32 cellular contexts compared by ENCODE assay signal in the genomic region with DNA sequence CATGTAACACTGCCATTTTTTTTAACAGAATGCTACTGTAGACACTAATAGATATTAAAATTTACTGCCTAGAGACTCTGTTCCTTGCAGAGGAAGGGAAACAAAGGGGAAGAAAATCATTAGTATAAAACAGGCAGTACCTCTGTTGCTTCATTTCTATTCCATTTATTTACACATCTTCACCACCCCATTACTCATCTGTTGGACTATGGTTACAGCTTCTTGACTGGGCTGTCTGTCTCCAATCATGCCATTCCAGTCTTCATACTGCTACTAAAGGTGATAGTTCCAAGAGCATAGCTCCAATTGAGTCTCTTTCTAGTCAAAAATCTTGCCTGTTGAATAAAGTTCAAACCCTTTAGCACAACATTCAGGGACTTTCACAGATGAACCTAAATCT. TPM values are rescaled to one million over a fixed set of nuclear protein-coding genes. Genes with fewer than 3 reads are reported as not detected.
"Had no signal": no experiment of that assay in that cellular context is flagged by ENCODE, and none has a peak within 500 bp of the region (broad histone marks: within the 10 kb centered on the region; RNA-seq: fewer than 3 reads in every experiment).

No MANE protein-coding gene starts in this region.

- H3K9me3 ChIP-seq: ascending aorta, left lung, sigmoid colon, thyroid gland had no signal

- H3K4me1 Mint-ChIP-seq: naive B cell had no signal

- H3K4me1 ChIP-seq: ascending aorta, left lung, sigmoid colon, thyroid gland had no signal

- ATAC-seq: activated naive CD4-positive, alpha-beta T cell treated with anti-CD3 and anti-CD28 coated beads, Interleukin-2, amount 50 U/mL, for 72 hours; activated T-helper 17 cell treated with anti-CD3 and anti-CD28 coated beads, Interleukin-2, amount 50 U/mL, for 72 hours; left lung; WTC11 had no signal

- H3K4me3 ChIP-seq: ascending aorta, coronary artery, left lung, lung, sigmoid colon, thyroid gland had no signal

- H3K9me3 Mint-ChIP-seq: activated naive CD4-positive, alpha-beta T cell treated with anti-CD3 and anti-CD28 coated beads, Interleukin-2, amount 50 U/mL, for 72 hours; activated T-cell treated with anti-CD3 and anti-CD28 coated beads, Interleukin-2, amount 50 U/mL, for 24 hours; activated T-helper 17 cell treated with anti-CD3 and anti-CD28 coated beads, Interleukin-2, amount 50 U/mL, for 72 hours; immature natural killer cell; naive B cell; neural crest cell; WTC11 had no signal

- H3K27ac Mint-ChIP-seq: activated naive CD4-positive, alpha-beta T cell treated with anti-CD3 and anti-CD28 coated beads, Interleukin-2, amount 50 U/mL, for 72 hours; activated T-cell treated with anti-CD3 and anti-CD28 coated beads, Interleukin-2, amount 50 U/mL, for 24 hours; activated T-helper 17 cell treated with anti-CD3 and anti-CD28 coated beads, Interleukin-2, amount 50 U/mL, for 72 hours; immature natural killer cell; naive B cell; WTC11 had no signal

- H3K27ac ChIP-seq: ascending aorta, brain microvascular endothelial cell, coronary artery, left lung, sigmoid colon, thyroid gland had no signal

- H3K27me3 ChIP-seq: ascending aorta, brain microvascular endothelial cell, left lung, sigmoid colon, thyroid gland had no signal

- H3K27me3 Mint-ChIP-seq: activated T-cell treated with anti-CD3 and anti-CD28 coated beads, Interleukin-2, amount 50 U/mL, for 24 hours; activated T-helper 17 cell treated with anti-CD3 and anti-CD28 coated beads, Interleukin-2, amount 50 U/mL, for 72 hours had no signal

- H3K4me3 Mint-ChIP-seq: activated T-cell treated with anti-CD3 and anti-CD28 coated beads, Interleukin-2, amount 50 U/mL, for 24 hours; activated T-helper 17 cell treated with anti-CD3 and anti-CD28 coated beads, Interleukin-2, amount 50 U/mL, for 72 hours; immature natural killer cell; naive B cell; neural crest cell; WTC11 had no signal

- DNase-seq: activated CD4-positive, alpha-beta T cell treated with anti-CD3 and anti-CD28 coated beads, Interleukin-2, amount 50 U/mL, for 4 hours; activated CD8-positive, alpha-beta memory T cell treated with anti-CD3 and anti-CD28 coated beads for 24 hours; activated CD8-positive, alpha-beta memory T cell treated with anti-CD3 and anti-CD28 coated beads, Interleukin-2, amount 50 U/mL, for 4 hours; activated T-cell treated with anti-CD3 and anti-CD28 coated beads, Interleukin-2, amount 50 U/mL, for 24 hours; brain microvascular endothelial cell; foreskin fibroblast; immature natural killer cell; kidney glomerular epithelial cell; left lung; naive B cell; occipital lobe; posterior cingulate gyrus; retina; sigmoid colon; stimulated activated CD4-positive, alpha-beta T cell treated with anti-CD3 and anti-CD28 coated beads, Interleukin-2, amount 100 ng/mL, for 48 hours; stimulated activated naive CD4-positive, alpha-beta T cell treated with Interleukin-2 at 50 U/mL for 16 hours; T-helper 9 cell; thyroid gland had no signal

RNA-seq across cellular contexts. Expression of a gene that starts 22.2 kb away (rescaled TPM):
- total RNA-seq: activated naive CD4-positive, alpha-beta T cell treated with anti-CD3 and anti-CD28 coated beads, Interleukin-2, amount 50 U/mL, for 72 hours; ascending aorta; epithelial cell of proximal tubule; fibroblast of lung; glomerular endothelial cell; mesenteric fat pad; neural crest cell; occipital lobe; sigmoid colon; subcutaneous adipose tissue; T-helper 1 cell treated with Interleukin-12 subunit alpha and Interleukin-12 subunit beta and Interleukin-4 antibody, amounts not matched to agents 30 ng/mL and 1 ng/mL, for 36 hours; ureter; WTC11 had no signal
- polyA plus RNA-seq: fibroblast of lung had no signal

RNA-seq across cellular contexts. Expression of a gene that starts 44.1 kb away (rescaled TPM):
- total RNA-seq: ascending aorta; fibroblast of lung; subcutaneous adipose tissue; T-helper 1 cell treated with Interleukin-12 subunit alpha and Interleukin-12 subunit beta and Interleukin-4 antibody, amounts not matched to agents 30 ng/mL and 1 ng/mL, for 36 hours had no signal
